In genomic region chr4:82421796-82422560, GRCh38 we compare ENCODE assay signal across 10 cellular contexts. TPM values are rescaled to one million over a fixed set of nuclear protein-coding genes. Genes with fewer than 3 reads are reported as not detected.
DNase-seq lines count a peak whose midpoint lies in the region; ATAC-seq, FAIRE-seq and TF ChIP-seq lines count a peak whose summit lies in the region.
"Had no signal": no experiment of that assay in that cellular context is flagged by ENCODE, and none has a peak within 500 bp of the region (broad histone marks: within the 10 kb centered on the region; RNA-seq: fewer than 3 reads in every experiment).

No MANE protein-coding gene starts in this region.

- no peak overlapping the region for H3K18ac ChIP-seq in H1 (ENCODE audit: extremely low read depth, low read length)

- H4K20me1 ChIP-seq in H1 (replicated peaks in 1 of 2; ENCODE audit: control insufficient read depth in 1 of 2, insufficient read depth in 2 of 2, low read length in 2 of 2) (peaks cover 14% of the 10 kb centered on the region in 2 experiments), mammary epithelial cell (ENCODE audit: insufficient read depth, low read length) (peaks cover 26% of the 10 kb centered on the region)

- H3K27ac ChIP-seq in CD4-positive, alpha-beta T cell (ENCODE audit: low read depth, low read length): no peak overlapping the region
- no peak overlapping the region for H3K27ac ChIP-seq in H1 (ENCODE audit: low read depth, low read length)
- no peak overlapping the region for H3K27ac ChIP-seq in mammary epithelial cell (ENCODE audit: insufficient read depth, low read depth, low read length)

- H3K9ac ChIP-seq in H1 (replicated peaks in 1 of 4; ENCODE audit: extremely low read depth in 1 of 4, low read depth in 3 of 4, low read length in 3 of 4) (no peak overlapping the region), mammary epithelial cell (ENCODE audit: insufficient read depth, low read length) (no peak overlapping the region)

- no peak overlapping the region for H3K56ac ChIP-seq in H1 (replicated peaks; ENCODE audit: insufficient read length, low read depth, low read length)

- TF ChIP-seq RAD21 in H1 (IDR thresholded peaks at IDR 0.05 in 1 of 2, conservative IDR thresholded peaks at IDR 0.05 in 1 of 2; ENCODE audit: low read depth in 2 of 2, low read length in 2 of 2): no peak

- no peak for ATAC-seq in CD4-positive, alpha-beta T cell (ENCODE audit: poor library complexity)
- no peak for ATAC-seq in GM19328 (IDR thresholded peaks at IDR 0.05; ENCODE audit: unreplicated experiment)

- peak; percentile 70 to 79 for TF ChIP-seq POLR2A in H1 (IDR thresholded peaks at IDR 0.05; ENCODE audit: control extremely low read depth in 1 of 2, low read depth in 2 of 2, low read length in 2 of 2)

- no peak overlapping the region for H3K4me3 Mint-ChIP-seq in CD4-positive, alpha-beta T cell
- no peak overlapping the region for H3K4me3 Mint-ChIP-seq in nephron progenitor cell

- no peak for FAIRE-seq in H1 (lab: Jason Lieb, UNC)
- FAIRE-seq: TTC549 had no signal

- peaks cover 3% of the 10 kb centered on the region for H3K27me3 ChIP-seq in CD4-positive, alpha-beta T cell (ENCODE audit: control insufficient read depth, insufficient read depth, low read length)
- H3K27me3 ChIP-seq in H1 (replicated peaks in 1 of 4; ENCODE audit: control insufficient read depth in 3 of 4, extremely low read depth in 1 of 4, insufficient read depth in 3 of 4, low read length in 3 of 4): no peaks in the 10 kb centered on the region
- no peaks in the 10 kb centered on the region for H3K27me3 ChIP-seq in mammary epithelial cell (ENCODE audit: insufficient read depth, low read length)

- H3K36me3 ChIP-seq in H1 (ENCODE audit: control insufficient read depth in 2 of 4, insufficient read depth in 4 of 4, low read length in 3 of 4) (peaks cover 10 to 41% (median 33%) of the 10 kb centered on the region in 4 experiments), mammary epithelial cell (ENCODE audit: insufficient read depth, low read length) (peaks cover 38% of the 10 kb centered on the region)

- H3K4me3 ChIP-seq in H1 (ENCODE audit: extremely low read depth in 1 of 4, insufficient read depth in 2 of 4, low read depth in 3 of 4, low read length in 4 of 4): no peak overlapping the region
- H3K4me3 ChIP-seq in mammary epithelial cell (replicated peaks in 1 of 3; ENCODE audit: insufficient read depth in 1 of 3, low read depth in 2 of 3, low read length in 3 of 3): no peak overlapping the region

- in situ Hi-C loops in mammary epithelial cell (cut with MboI; ENCODE audit: low sequenced_read_pairs in 2 of 2): no loop called here

- H3K14ac ChIP-seq in H1 (ENCODE audit: insufficient read length): no peak overlapping the region

- no peak overlapping the region for H2BK5ac ChIP-seq in H1 (ENCODE audit: low read depth, low read length)

- H2BK20ac ChIP-seq in H1 (ENCODE audit: low read length): no peak overlapping the region

- H3K23me2 ChIP-seq in H1 (ENCODE audit: low read depth, low read length): no peaks in the 10 kb centered on the region

- no peak overlapping the region for H2BK12ac ChIP-seq in H1 (ENCODE audit: low read depth, low read length)

- 89% methylated on average over 13 of the region's 13 CpGs; no CpG with 5 or more reads in 1 of the 2 experiments for WGBS in H1 (ENCODE audit: extremely low coverage in 1 of 2, insufficient coverage in 1 of 2, insufficient read length in 1 of 2, insufficient replicate concordance in 2 of 2, low coverage in 1 of 2, low lambda C conversion rate in 2 of 2, missing lambda C conversion rate in 1 of 2), 2 experiments
- WGBS in mammary epithelial cell (ENCODE audit: low coverage, missing lambda C conversion rate): 80% methylated on average over 13 of the region's 13 CpGs

- H3K9me3 Mint-ChIP-seq in CD4-positive, alpha-beta T cell: no peaks in the 10 kb centered on the region
- no peaks in the 10 kb centered on the region for H3K9me3 Mint-ChIP-seq in nephron progenitor cell

- no peak overlapping the region for H4K91ac ChIP-seq in H1 (replicated peaks; ENCODE audit: insufficient read length, low read length)

- peaks cover 44% of the 10 kb centered on the region for H3K4me1 Mint-ChIP-seq in CD4-positive, alpha-beta T cell (ENCODE audit: low read depth)
- peaks cover 18% of the 10 kb centered on the region for H3K4me1 Mint-ChIP-seq in nephron progenitor cell

- no TSS peak for BruUV-seq in mammary epithelial cell (replicated peaks; lab: Mats Ljungman, UMichigan)

- no peak for TF ChIP-seq EP300 in H1 (IDR thresholded peaks at IDR 0.05; ENCODE audit: borderline replicate concordance in 1 of 2, low read depth in 2 of 2, low read length in 2 of 2)

- no peaks in the 10 kb centered on the region for H3K9me3 ChIP-seq in CD4-positive, alpha-beta T cell (ENCODE audit: control insufficient read depth, low read length)
- H3K9me3 ChIP-seq in H1 (ENCODE audit: insufficient read depth in 2 of 2, low read depth in 1 of 2, low read length in 1 of 2) (no peaks in the 10 kb centered on the region), mammary epithelial cell (replicated peaks; ENCODE audit: insufficient read depth, low read length) (no peaks in the 10 kb centered on the region)

- no peaks in the 10 kb centered on the region for H3K79me1 ChIP-seq in H1 (ENCODE audit: low read depth, low read length)

- no peak overlapping the region for H2BK15ac ChIP-seq in H1 (ENCODE audit: low read length)

- CTCF ChIA-PET in CD4-positive, alpha-beta T cell (lab: Charles Lee): no interaction called here
- CTCF ChIA-PET in H1 (lab: Charles Lee; ENCODE audit: partially characterized antibody): no interaction called here
- CTCF ChIA-PET in mammary epithelial cell (lab: Charles Lee; ENCODE audit: low non-redundant PET): no interaction called here

- H2BK120ac ChIP-seq in H1 (replicated peaks; ENCODE audit: low read depth, low read length): no peak overlapping the region

- no peak overlapping the region for H2AFZ ChIP-seq in H1 (ENCODE audit: low read length)
- no peak overlapping the region for H2AFZ ChIP-seq in mammary epithelial cell (ENCODE audit: low read depth, low read length)

- H3K27me3 Mint-ChIP-seq in CD4-positive, alpha-beta T cell: peaks cover 7% of the 10 kb centered on the region
- H3K27me3 Mint-ChIP-seq in nephron progenitor cell (ENCODE audit: low read depth, poor library complexity): peaks cover 7% of the 10 kb centered on the region

- dilution Hi-C loops in mammary epithelial cell (cut with HindIII; ENCODE audit: low sequenced_read_pairs): no loop called here

- no peak overlapping the region for H4K5ac ChIP-seq in H1 (ENCODE audit: insufficient read length, low read depth, low read length)

- H3K4ac ChIP-seq in H1 (replicated peaks; ENCODE audit: insufficient read length, low read depth, low read length): no peak overlapping the region

- no peak for DNase-seq in CD4-positive, alpha-beta T cell
- DNase-seq in ELR (ENCODE audit: low read depth) (peak; percentile 19), OCI-M1 (lab: John Stamatoyannopoulos, UW) (peak; percentile 34), H1 (ENCODE audit: low read depth in 1 of 2, low spot score in 2 of 2) (peak in 1 of 2 experiments; percentile 55), SIG-M5 (lab: John Stamatoyannopoulos, UW) (no peak), mammary epithelial cell (no peak), nephron progenitor cell (no peak)
- DNase-seq: stimulated activated CD4-positive, alpha-beta T cell treated with anti-CD3 and anti-CD28 coated beads, Interleukin-4, amount 100 ng/mL, for 4 hours had no signal

- H3K36me3 Mint-ChIP-seq in CD4-positive, alpha-beta T cell (ENCODE audit: low read depth): peaks cover 50% of the 10 kb centered on the region
- peaks cover 41% of the 10 kb centered on the region for H3K36me3 Mint-ChIP-seq in nephron progenitor cell (ENCODE audit: low read depth)

- intact Hi-C loops in CD4-positive, alpha-beta T cell (cut with DNase I, micrococcal nuclease): no loop called here
- intact Hi-C loops in mammary epithelial cell (cut with micrococcal nuclease): no loop called here

- H4K8ac ChIP-seq in H1 (ENCODE audit: extremely low read depth, insufficient read depth, low read length): no peak overlapping the region

- TF ChIP-seq CTCF in CD4-positive, alpha-beta T cell (IDR thresholded peaks at IDR 0.05): no peak
- TF ChIP-seq CTCF in H1 (IDR thresholded peaks at IDR 0.05; ENCODE audit: control extremely low read depth in 1 of 3, insufficient read depth in 1 of 3, low read depth in 1 of 3, low read length in 3 of 3): no peak
- no peak for TF ChIP-seq CTCF in mammary epithelial cell (conservative IDR thresholded peaks at IDR 0.05 in 1 of 2, IDR thresholded peaks at IDR 0.05 in 1 of 2; ENCODE audit: extremely low read depth in 1 of 2, insufficient read depth in 1 of 2, low read depth in 1 of 2, low read length in 2 of 2)
- TF ChIP-seq CTCF in nephron progenitor cell (IDR thresholded peaks at IDR 0.05): no peak

- H3K4me1 ChIP-seq in H1 (replicated peaks in 1 of 4; ENCODE audit: control insufficient read depth in 3 of 4, insufficient read depth in 4 of 4, low read length in 3 of 4) (peaks cover 0 to 2% (median 0%) of the 10 kb centered on the region in 4 experiments; a peak in 2 of 7 replicates), mammary epithelial cell (ENCODE audit: insufficient read depth, low read length) (peaks cover 23% of the 10 kb centered on the region)

- no peak overlapping the region for H3K4me2 ChIP-seq in H1 (ENCODE audit: insufficient read depth in 1 of 2, low read depth in 2 of 2, low read length in 2 of 2)
- no peak overlapping the region for H3K4me2 ChIP-seq in mammary epithelial cell (ENCODE audit: insufficient read depth, low read depth, low read length)

- H3K79me2 ChIP-seq in H1 (ENCODE audit: control insufficient read depth in 1 of 2, insufficient read depth in 2 of 2, low read length in 2 of 2) (peaks cover 3 to 21% of the 10 kb centered on the region in 2 experiments), mammary epithelial cell (ENCODE audit: insufficient read depth, low read length) (peaks cover 28% of the 10 kb centered on the region)

- H3K27ac Mint-ChIP-seq in CD4-positive, alpha-beta T cell: peak overlapping the region; percentile 24
- H3K27ac Mint-ChIP-seq in nephron progenitor cell: no peak overlapping the region

- H3K23ac ChIP-seq in H1 (ENCODE audit: insufficient read length): no peak overlapping the region

- POLR2A ChIA-PET in CD4-positive, alpha-beta T cell (lab: Charles Lee): interaction anchor here (0.6 to 3.7 kb wide), 4 partner anchors 46 to 73 kb away, joined by 3 to 18 read pairs (median 4); partner anchors contain the start of gene HNRNPD
- POLR2A ChIA-PET in H1 (lab: Charles Lee; ENCODE audit: partially characterized antibody): interaction anchor here (0.5 to 4.6 kb wide), 18 partner anchors 8 to 323 kb away, joined by 3 to 152 read pairs (median 5); partner anchors contain the start of gene HNRNPD

- no peak overlapping the region for H2AK5ac ChIP-seq in H1 (ENCODE audit: low read depth, low read length)

RNA-seq across cellular contexts. Expression of gene HNRNPDL, which starts 8.3 kb away (rescaled TPM):
- total RNA-seq in CD4-positive, alpha-beta T cell: 100 to 1,000 TPM; 461 to 467 TPM
- 408 and 411 TPM in 2 replicates for total RNA-seq in H1 (2021; fragmentation: NEBNext Ultra II Directional; extraction: Animal tissue kit (Norgen Biotek cat#: 25700))
- polyA plus RNA-seq in H1 (2011; rRNA removed) (133 and 197 TPM in 2 replicates), mammary epithelial cell (141 TPM)
- polyA plus RNA-seq in H1 (2011; cell fraction: cytosol; rRNA removed): 371 TPM
- 158 TPM for polyA plus RNA-seq in H1 (2011; cell fraction: nucleus; rRNA removed)
- 321 to 400 TPM (median 352 TPM) in 4 replicates for polyA plus RNA-seq in H1 (2012, experiment 1 of 2)
- 68.1 TPM for polyA plus RNA-seq in H1 (2012, experiment 2 of 2)
- polyA plus RNA-seq in H1 (2013, experiment 1 of 2): 392 TPM
- 386 TPM for polyA plus RNA-seq in H1 (2013, experiment 2 of 2)
- polyA minus RNA-seq in H1 (2011; rRNA and poly(A)+ RNA removed): 31.2 and 33.1 TPM in 2 replicates
- 81.2 TPM for polyA minus RNA-seq in H1 (2011; cell fraction: cytosol; rRNA and poly(A)+ RNA removed)
- polyA minus RNA-seq in H1 (2011; cell fraction: nucleus; rRNA and poly(A)+ RNA removed): 136 TPM
- total RNA-seq in mammary epithelial cell: 100 to 1,000 TPM in 1 of 2 donors, 10 to 100 TPM in 1; 81.2 to 256 TPM
- 33.5 TPM for polyA minus RNA-seq in mammary epithelial cell

RNA-seq across cellular contexts. Expression of gene ENOPH1, which starts 8.4 kb away (rescaled TPM):
- 10 to 100 TPM; 17.9 to 19.4 TPM for total RNA-seq in CD4-positive, alpha-beta T cell
- 83.0 and 89.3 TPM in 2 replicates for total RNA-seq in H1 (2021; fragmentation: NEBNext Ultra II Directional; extraction: Animal tissue kit (Norgen Biotek cat#: 25700))
- polyA plus RNA-seq in H1 (2011; rRNA removed): 19.7 and 25.1 TPM in 2 replicates
- 34.9 TPM for polyA plus RNA-seq in H1 (2011; cell fraction: cytosol; rRNA removed)
- 22.6 TPM for polyA plus RNA-seq in H1 (2011; cell fraction: nucleus; rRNA removed)
- polyA plus RNA-seq in H1 (2012, experiment 1 of 2): 61.7 to 75.0 TPM (median 64.4 TPM) in 4 replicates
- 15.3 TPM for polyA plus RNA-seq in H1 (2012, experiment 2 of 2)
- polyA plus RNA-seq in H1 (2013, experiment 1 of 2): 49.3 TPM
- polyA plus RNA-seq in H1 (2013, experiment 2 of 2): 49.9 TPM
- 19.9 and 22.3 TPM in 2 replicates for polyA minus RNA-seq in H1 (2011; rRNA and poly(A)+ RNA removed)
- polyA minus RNA-seq in H1 (2011; cell fraction: cytosol; rRNA and poly(A)+ RNA removed): 19.0 TPM
- polyA minus RNA-seq in H1 (2011; cell fraction: nucleus; rRNA and poly(A)+ RNA removed): 23.6 TPM
- total RNA-seq in mammary epithelial cell: 10 to 100 TPM; 37.7 to 40.5 TPM
- polyA plus RNA-seq in mammary epithelial cell: 16.5 TPM
- 8.5 TPM for polyA minus RNA-seq in mammary epithelial cell

RNA-seq across cellular contexts. Expression of gene HNRNPD, which starts 48.2 kb away (rescaled TPM):
- 100 to 1,000 TPM; 235 to 244 TPM for total RNA-seq in CD4-positive, alpha-beta T cell
- 642 and 646 TPM in 2 replicates for total RNA-seq in H1 (2021; fragmentation: NEBNext Ultra II Directional; extraction: Animal tissue kit (Norgen Biotek cat#: 25700))
- polyA plus RNA-seq in H1 (2011; rRNA removed) (118 and 144 TPM in 2 replicates), mammary epithelial cell (42.5 TPM)
- polyA plus RNA-seq in H1 (2011; cell fraction: cytosol; rRNA removed): 153 TPM
- 156 TPM for polyA plus RNA-seq in H1 (2011; cell fraction: nucleus; rRNA removed)
- 510 to 581 TPM (median 530 TPM) in 4 replicates for polyA plus RNA-seq in H1 (2012, experiment 1 of 2)
- polyA plus RNA-seq in H1 (2012, experiment 2 of 2): 265 TPM
- 610 TPM for polyA plus RNA-seq in H1 (2013, experiment 1 of 2)
- 607 TPM for polyA plus RNA-seq in H1 (2013, experiment 2 of 2)
- 33.5 and 37.3 TPM in 2 replicates for polyA minus RNA-seq in H1 (2011; rRNA and poly(A)+ RNA removed)
- 85.3 TPM for polyA minus RNA-seq in H1 (2011; cell fraction: cytosol; rRNA and poly(A)+ RNA removed)
- polyA minus RNA-seq in H1 (2011; cell fraction: nucleus; rRNA and poly(A)+ RNA removed): 102 TPM
- 100 to 1,000 TPM in 1 of 2 donors, 10 to 100 TPM in 1; 13.5 to 251 TPM for total RNA-seq in mammary epithelial cell
- 32.3 TPM for polyA minus RNA-seq in mammary epithelial cell

Comparison
In these comparisons a context has a peak if more than half of its experiments do, and no peak if none do; other contexts are left out.
1. DNase-seq: peak in ELR (single experiment) and OCI-M1 (single experiment); none in CD4-positive, alpha-beta T cell (0 of 10), SIG-M5 (single experiment), mammary epithelial cell (single experiment) and nephron progenitor cell (single experiment).